29 cellular contexts compared by ENCODE assay signal in genomic region chr10:133022784-133023115, GRCh38.
DNase-seq lines count a peak whose midpoint lies in the region; ATAC-seq and TF ChIP-seq lines count a peak whose summit lies in the region.
"Had no signal": no experiment of that assay in that cellular context is flagged by ENCODE, and none has a peak within 500 bp of the region (broad histone marks: within the 10 kb centered on the region; RNA-seq: fewer than 3 reads in every experiment).

No MANE protein-coding gene starts in this region.

- H2BK5ac ChIP-seq in mesendoderm (ENCODE audit: low read length) = no peak overlapping the region

- H3K4me2 ChIP-seq in mesendoderm (ENCODE audit: low read length) = no peak overlapping the region
- H3K4me2 ChIP-seq: A549 had no signal

- no peak overlapping the region for H2BK15ac ChIP-seq in mesendoderm (replicated peaks; ENCODE audit: low read depth)

- TF ChIP-seq POLR2A in heart left ventricle (IDR thresholded peaks at IDR 0.05) = no peak

- peak in 3 of 5 donors; percentile 29 to 52 (median 48) for DNase-seq in heart left ventricle
- no peak for DNase-seq in Right ventricle myocardium superior
- peak; percentile 3 for DNase-seq in fibroblast of pulmonary artery (ENCODE audit: low read depth)
- peak; percentile 8 for DNase-seq in mesendoderm
- no peak for DNase-seq in amniotic stem cell (lab: John Stamatoyannopoulos, UW)
- no peak for DNase-seq in GM19240 (ENCODE audit: insufficient read length, low spot score)
- DNase-seq in activated gamma-delta T cell (lab: John Stamatoyannopoulos, UW) = no peak
- DNase-seq: activated CD4-positive, alpha-beta T cell treated with anti-CD3 and anti-CD28 coated beads for 48 hours; activated gamma-delta T cell treated with Interleukin-2 at 50 U/mL for 16 hours; activated T-cell treated with anti-CD3 and anti-CD28 coated beads, Interleukin-2, amount 50 U/mL, for 24 hours; BE2C; brain microvascular endothelial cell; GDM1; glutamatergic neuron; HCEC 1CT; NCI-H1105 treated with DMSO at 0.1 percent for 48 hours; NCI-H2029; NCI-H526; RPMI8226; small intestine; stimulated activated CD4-positive, alpha-beta T cell treated with anti-CD3 and anti-CD28 coated beads, Interleukin-1b, Interleukin-23, amount 100 ng/mL, for 48 hours; stomach had no signal

- 23 to 33% (median 27%) methylated on average over 10 of the region's 10 CpGs for WGBS in heart left ventricle, 4 donors
- no CpG with 5 or more reads among the region's 10 CpGs for WGBS in mesendoderm (ENCODE audit: extremely low coverage, insufficient coverage, low lambda C conversion rate)

- H3K9ac ChIP-seq in mesendoderm (ENCODE audit: low read length) = no peak overlapping the region

- ATAC-seq in heart left ventricle (peak in 3 of 4 donors; percentile 35 to 75 (median 71)), Right ventricle myocardium superior (ENCODE audit: poor library complexity) (no peak), HG02870 (IDR thresholded peaks at IDR 0.05; ENCODE audit: unreplicated experiment) (no peak)
- ATAC-seq: A549 had no signal

- intact Hi-C loops in heart left ventricle (cut with DNase I) = no loop called here
- intact Hi-C loops in Right ventricle myocardium superior (cut with DNase I) = no loop called here

- no peak overlapping the region for H2AK5ac ChIP-seq in mesendoderm (ENCODE audit: low read length)

- TF ChIP-seq CTCF in heart left ventricle (IDR thresholded peaks at IDR 0.05) = no peak
- no peak for TF ChIP-seq CTCF in fibroblast of pulmonary artery (IDR thresholded peaks at IDR 0.05; ENCODE audit: low read length, missing control alignments)

- H3K4me1 ChIP-seq in heart left ventricle (peaks cover 0 to 7% (median 0%) of the 10 kb centered on the region in 12 donors), mesendoderm (ENCODE audit: control insufficient read depth, low read depth, low read length) (no peaks in the 10 kb centered on the region)
- H3K4me1 ChIP-seq: A549, BE2C, prostate gland had no signal

- H3K27ac ChIP-seq in heart left ventricle (peak overlapping the region in 4 of 12 donors; percentile 11 to 55 (median 42)), mesendoderm (ENCODE audit: low read depth, low read length) (no peak overlapping the region)
- H3K27ac ChIP-seq: A549, brain microvascular endothelial cell, neutrophil, prostate gland, SK-N-MC, stomach, VCaP had no signal

- no peaks in the 10 kb centered on the region for H3K36me3 ChIP-seq in heart left ventricle
- H3K36me3 ChIP-seq in mesendoderm (ENCODE audit: control insufficient read depth, insufficient read depth, low read length) = no peaks in the 10 kb centered on the region
- H3K36me3 ChIP-seq: BE2C, brain microvascular endothelial cell, neutrophil, prostate gland, stomach, tibial nerve had no signal

- H3K9me3 ChIP-seq in heart left ventricle = no peaks in the 10 kb centered on the region
- H3K9me3 ChIP-seq: A549, BE2C, neutrophil, prostate gland, stomach, tibial nerve had no signal

- no peak overlapping the region for H3K23ac ChIP-seq in mesendoderm (ENCODE audit: low read length)

- no peaks in the 10 kb centered on the region for H3K79me1 ChIP-seq in mesendoderm (ENCODE audit: low read length)

- no peak overlapping the region for H3K4ac ChIP-seq in mesendoderm (ENCODE audit: low read depth, low read length)

- H3K79me2 ChIP-seq in mesendoderm (ENCODE audit: control insufficient read depth, insufficient read depth, low read length) = no peaks in the 10 kb centered on the region

- no peak overlapping the region for H2BK120ac ChIP-seq in mesendoderm (ENCODE audit: low read depth, low read length)

- no peak overlapping the region for H3K56ac ChIP-seq in mesendoderm (ENCODE audit: low read length)

- H3K18ac ChIP-seq in mesendoderm (ENCODE audit: low read length) = no peak overlapping the region

- H3K4me3 ChIP-seq in heart left ventricle = no peak overlapping the region
- no peak overlapping the region for H3K4me3 ChIP-seq in fibroblast of pulmonary artery (replicated peaks; ENCODE audit: low read depth, low read length)
- H3K4me3 ChIP-seq in mesendoderm (ENCODE audit: low read length) = no peak overlapping the region
- H3K4me3 ChIP-seq: A549, prostate gland, SK-N-MC, stomach, tibial nerve had no signal

- peaks cover 0 to 34% (median 5%) of the 10 kb centered on the region in 9 donors for H3K27me3 ChIP-seq in heart left ventricle
- H3K27me3 ChIP-seq in mesendoderm (ENCODE audit: insufficient read depth, low read length, poor library complexity) = no peaks in the 10 kb centered on the region
- H3K27me3 ChIP-seq: brain microvascular endothelial cell had no signal

- H4K8ac ChIP-seq in mesendoderm (ENCODE audit: low read depth, low read length) = no peak overlapping the region

- no peak overlapping the region for H4K5ac ChIP-seq in mesendoderm (ENCODE audit: low read length)

Comparison
In these comparisons a context has a peak if more than half of its experiments do, and no peak if none do; other contexts are left out.
1. ATAC-seq: peak in heart left ventricle (3 of 4); none in Right ventricle myocardium superior (single experiment) and HG02870 (single experiment).
2. DNase-seq: peak in heart left ventricle (3 of 5), fibroblast of pulmonary artery (single experiment) and mesendoderm (single experiment); none in Right ventricle myocardium superior (single experiment), amniotic stem cell (single experiment), GM19240 (single experiment) and activated gamma-delta T cell (single experiment).